In the genomic region with DNA sequence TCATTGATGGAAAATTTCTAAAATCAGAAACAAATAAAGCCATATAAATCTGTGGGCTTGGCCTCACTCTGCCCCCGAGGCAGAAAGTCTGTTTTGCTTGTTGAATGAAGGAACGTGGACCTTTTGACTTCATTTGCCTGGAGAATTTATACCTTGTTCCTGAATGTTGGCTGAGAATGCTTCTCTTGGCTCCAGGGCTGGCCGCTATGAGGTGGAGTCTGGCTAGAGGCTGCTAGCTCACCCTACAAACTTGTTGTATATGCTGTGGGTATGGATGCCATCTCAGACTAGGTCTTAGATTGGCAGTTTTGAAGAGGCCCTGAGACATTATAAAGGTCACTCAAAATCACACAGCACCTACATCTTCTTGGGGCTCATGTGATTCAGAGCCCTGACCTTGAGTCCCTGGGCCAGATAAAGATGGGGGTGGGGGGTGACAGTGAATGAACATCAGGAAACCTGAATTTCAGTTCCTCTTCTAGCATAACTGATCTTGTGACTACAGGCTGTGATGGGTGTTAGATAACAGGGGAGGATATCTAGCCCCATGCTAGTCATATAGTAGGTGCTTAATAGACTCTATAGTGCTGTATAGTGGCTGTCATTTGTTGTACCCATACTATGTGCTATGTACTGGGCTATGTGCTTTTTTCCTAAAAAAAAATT, we compare ENCODE assay signal across 10 cellular contexts. TPM values are rescaled to one million over a fixed set of nuclear protein-coding genes. Genes with fewer than 3 reads are reported as not detected.
DNase-seq lines count a peak whose midpoint lies in the region; ATAC-seq and TF ChIP-seq lines count a peak whose summit lies in the region.
"Had no signal": no experiment of that assay in that cellular context is flagged by ENCODE, and none has a peak within 500 bp of the region (broad histone marks: within the 10 kb centered on the region; RNA-seq: fewer than 3 reads in every experiment).

No MANE protein-coding gene starts in this region.

- intact Hi-C loops in activated B cell treated with CpG ODN at 0.5 μM for 24 hours (cut with micrococcal nuclease): loop anchor here (1.0 to 10.0 kb wide), 2 partner anchors 41 to 631 kb away; no protein-coding TSS in a partner anchor
- intact Hi-C loops in CD4-positive, alpha-beta T cell (cut with DNase I, micrococcal nuclease): loop anchor here in 1 of 2 experiments (5.0 to 10.0 kb wide), 3 partner anchors 471 to 1701 kb away; a partner anchor contains a TSS

- TF ChIP-seq CTCF in GM13977 (IDR thresholded peaks at IDR 0.05; ENCODE audit: extremely low read depth, insufficient read depth, missing control alignments) (no peak), activated B cell treated with CpG ODN at 0.5 μM for 24 hours (IDR thresholded peaks at IDR 0.05) (no peak), chondrocyte (IDR thresholded peaks at IDR 0.05) (no peak), progenitor cell of endocrine pancreas (IDR thresholded peaks at IDR 0.05; ENCODE audit: unreplicated experiment) (no peak)
- TF ChIP-seq CTCF in CD4-positive, alpha-beta T cell (IDR thresholded peaks at IDR 0.05): no peak

- H3K9me3 Mint-ChIP-seq in activated B cell treated with CpG ODN at 0.5 μM for 24 hours (no peaks in the 10 kb centered on the region), chondrocyte (ENCODE audit: low read depth) (no peaks in the 10 kb centered on the region), progenitor cell of endocrine pancreas (ENCODE audit: low read depth) (no peaks in the 10 kb centered on the region)
- no peaks in the 10 kb centered on the region for H3K9me3 Mint-ChIP-seq in CD4-positive, alpha-beta T cell

- no peak overlapping the region for H3K27ac ChIP-seq in CD4-positive, alpha-beta T cell (ENCODE audit: low read depth, low read length)

- no peaks in the 10 kb centered on the region for H3K9me3 ChIP-seq in CD4-positive, alpha-beta T cell (ENCODE audit: control insufficient read depth, low read length)

- peaks cover 84% of the 10 kb centered on the region for H3K4me1 Mint-ChIP-seq in activated B cell treated with CpG ODN at 0.5 μM for 24 hours
- H3K4me1 Mint-ChIP-seq in chondrocyte (ENCODE audit: low read depth): peaks cover 15% of the 10 kb centered on the region
- H3K4me1 Mint-ChIP-seq in CD4-positive, alpha-beta T cell (ENCODE audit: low read depth): peaks cover 54% of the 10 kb centered on the region
- H3K4me1 Mint-ChIP-seq in progenitor cell of endocrine pancreas (ENCODE audit: low read depth): peaks cover 8% of the 10 kb centered on the region

- H3K27me3 Mint-ChIP-seq in activated B cell treated with CpG ODN at 0.5 μM for 24 hours (no peaks in the 10 kb centered on the region), chondrocyte (ENCODE audit: low read depth) (no peaks in the 10 kb centered on the region), progenitor cell of endocrine pancreas (no peaks in the 10 kb centered on the region)
- H3K27me3 Mint-ChIP-seq in CD4-positive, alpha-beta T cell: no peaks in the 10 kb centered on the region

- no peaks in the 10 kb centered on the region for H3K27me3 ChIP-seq in CD4-positive, alpha-beta T cell (ENCODE audit: control insufficient read depth, insufficient read depth, low read length)

- in situ Hi-C loops in GM13977 (cut with MboI; ENCODE audit: low pct_unique_long_range_greater_than_20kb, low sequenced_read_pairs, unreplicated experiment): no loop called here

- H3K27ac Mint-ChIP-seq in activated B cell treated with CpG ODN at 0.5 μM for 24 hours (peak overlapping the region; percentile 96), chondrocyte (ENCODE audit: unreplicated experiment) (no peak overlapping the region), progenitor cell of endocrine pancreas (no peak overlapping the region)
- no peak overlapping the region for H3K27ac Mint-ChIP-seq in CD4-positive, alpha-beta T cell

- H3K36me3 Mint-ChIP-seq in activated B cell treated with CpG ODN at 0.5 μM for 24 hours (ENCODE audit: low read depth): peaks cover 33% of the 10 kb centered on the region
- no peaks in the 10 kb centered on the region for H3K36me3 Mint-ChIP-seq in chondrocyte (ENCODE audit: low read depth)
- H3K36me3 Mint-ChIP-seq in CD4-positive, alpha-beta T cell (ENCODE audit: low read depth): no peaks in the 10 kb centered on the region
- no peaks in the 10 kb centered on the region for H3K36me3 Mint-ChIP-seq in progenitor cell of endocrine pancreas (ENCODE audit: insufficient read depth)

- H3K4me3 Mint-ChIP-seq in activated B cell treated with CpG ODN at 0.5 μM for 24 hours (peak overlapping the region; percentile 96), chondrocyte (ENCODE audit: unreplicated experiment) (no peak overlapping the region), progenitor cell of endocrine pancreas (ENCODE audit: low read depth) (no peak overlapping the region)
- H3K4me3 Mint-ChIP-seq in CD4-positive, alpha-beta T cell: no peak overlapping the region

- POLR2A ChIA-PET in activated B cell treated with CpG ODN at 0.5 μM for 24 hours (lab: Charles Lee): interaction anchor here (1.2 kb wide), 1 partner anchor 132 kb away, joined by 4 read pairs; no protein-coding TSS in a partner anchor
- POLR2A ChIA-PET in CD4-positive, alpha-beta T cell (lab: Charles Lee): no interaction called here

- ATAC-seq in GM21367 (IDR thresholded peaks at IDR 0.05; ENCODE audit: unreplicated experiment) (peak; percentile 42), HG03342 (IDR thresholded peaks at IDR 0.05; ENCODE audit: unreplicated experiment) (peak; percentile 42), activated B cell treated with CpG ODN at 0.5 μM for 24 hours (ENCODE audit: low read depth) (peak; percentile 35)
- no peak for ATAC-seq in CD4-positive, alpha-beta T cell (ENCODE audit: poor library complexity)

- CTCF ChIA-PET in activated B cell treated with CpG ODN at 0.5 μM for 24 hours (lab: Charles Lee): interaction anchor here (0.5 kb wide), 1 partner anchor 141 kb away, joined by 3 read pairs; no protein-coding TSS in a partner anchor
- CTCF ChIA-PET in CD4-positive, alpha-beta T cell (lab: Charles Lee): no interaction called here

- DNase-seq in GM13977 (ENCODE audit: low spot score): peak; percentile 70
- DNase-seq in activated B cell treated with CpG ODN at 0.5 μM for 24 hours: no peak
- no peak for DNase-seq in chondrocyte (ENCODE audit: low spot score)
- no peak for DNase-seq in CD4-positive, alpha-beta T cell
- DNase-seq in progenitor cell of endocrine pancreas (ENCODE audit: low spot score, unreplicated experiment): no peak
- DNase-seq in NCI-H2081 treated with DMSO at 0.1 percent for 48 hours (lab: John Stamatoyannopoulos, UW): no peak
- DNase-seq: DMS53 had no signal

RNA-seq across cellular contexts. Expression of a gene that starts 2.8 kb away (rescaled TPM):
- 51.3 and 53.1 TPM in 2 replicates for total RNA-seq in activated B cell treated with CpG ODN at 0.5 μM for 24 hours
- total RNA-seq in chondrocyte: 21.4 to 29.1 TPM (median 21.7 TPM) in 3 replicates
- 1 to 10 TPM; 3.1 to 4.1 TPM for total RNA-seq in CD4-positive, alpha-beta T cell
- 26.2 and 27.1 TPM in 2 replicates for total RNA-seq in progenitor cell of endocrine pancreas

RNA-seq across cellular contexts. Expression of a gene that starts 31.9 kb away (rescaled TPM):
- total RNA-seq in activated B cell treated with CpG ODN at 0.5 μM for 24 hours (98.9 and 109 TPM in 2 replicates), chondrocyte (1.2 to 1.5 TPM (median 1.3 TPM) in 3 replicates), progenitor cell of endocrine pancreas (3.6 and 4.6 TPM in 2 replicates)
- 10 to 100 TPM; 68.0 to 68.9 TPM for total RNA-seq in CD4-positive, alpha-beta T cell

RNA-seq across cellular contexts. Expression of a gene that starts 47.8 kb away (rescaled TPM):
- total RNA-seq in activated B cell treated with CpG ODN at 0.5 μM for 24 hours (not detected in 2 replicates), chondrocyte (not detected in 3 replicates), progenitor cell of endocrine pancreas (not detected in 2 replicates)
- not detected for total RNA-seq in CD4-positive, alpha-beta T cell
- total RNA-seq: osteoblast had no signal

Comparison
In these comparisons a context has a peak if more than half of its experiments do, and no peak if none do; other contexts are left out.
1. RNA of a gene that starts 31.9 kb away (total RNA-seq): 98.9 to 109 TPM in activated B cell treated with CpG ODN at 0.5 μM for 24 hours and 68.0 to 68.9 TPM in CD4-positive, alpha-beta T cell; 3.6 to 4.6 TPM in progenitor cell of endocrine pancreas and 1.2 to 1.5 TPM in chondrocyte; every median in the first group is over 10 times any median in the second.